In the genomic region with DNA sequence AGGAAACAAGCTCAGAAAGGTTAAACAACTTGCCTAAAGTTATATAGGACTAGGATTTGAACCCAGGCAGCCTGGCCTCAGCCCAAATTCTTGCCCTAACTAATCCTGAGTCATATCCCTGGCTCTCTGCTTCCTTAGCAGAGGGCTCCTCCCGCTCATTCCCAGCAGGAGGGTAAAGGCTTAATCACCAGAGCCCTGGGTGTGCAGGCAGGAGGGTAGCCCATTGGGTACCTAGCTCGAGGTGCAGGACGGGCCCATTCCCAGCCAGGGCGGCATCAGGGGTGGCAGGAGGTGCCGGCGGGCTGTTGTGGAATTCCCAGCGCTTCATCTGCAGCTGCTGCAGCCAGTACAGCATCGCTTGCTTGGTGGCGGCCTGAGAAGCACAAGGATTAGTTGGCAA, we compare ENCODE assay signal across 9 cellular contexts. TPM values are rescaled to one million over a fixed set of nuclear protein-coding genes. Genes with fewer than 3 reads are reported as not detected.
DNase-seq lines count a peak whose midpoint lies in the region; ATAC-seq, FAIRE-seq and TF ChIP-seq lines count a peak whose summit lies in the region.
"Had no signal": no experiment of that assay in that cellular context is flagged by ENCODE, and none has a peak within 500 bp of the region (broad histone marks: within the 10 kb centered on the region; RNA-seq: fewer than 3 reads in every experiment).

No MANE protein-coding gene starts in this region.

- peak; percentile 39 for ATAC-seq in PC-3
- no peak for ATAC-seq in HG02970 (IDR thresholded peaks at IDR 0.05; ENCODE audit: low FRiP score, unreplicated experiment)
- no peak for ATAC-seq in HG03139 (IDR thresholded peaks at IDR 0.05; ENCODE audit: unreplicated experiment)
- no peak for ATAC-seq in HG03097 (IDR thresholded peaks at IDR 0.05; ENCODE audit: low FRiP score, unreplicated experiment)

- DNase-seq in Daoy (ENCODE audit: low read depth) (peak; percentile 97), PC-3 (peak; percentile 80), endothelial cell of umbilical vein (ENCODE audit: low read depth, low spot score) (peak; percentile 43), osteoblast (ENCODE audit: insufficient read length, low spot score, missing footprints) (peak; percentile 95), HAP-1 (ENCODE audit: low spot score in 2 of 2) (no peak)
- DNase-seq: NCI-H524 treated with DMSO at 0.1 percent for 48 hours had no signal

- H3K27ac ChIP-seq in PC-3 (ENCODE audit: low read length) (peak overlapping the region; percentile 80), endothelial cell of umbilical vein (ENCODE audit: insufficient read depth, low read depth, low read length) (no peak overlapping the region), osteoblast (ENCODE audit: low read depth, low read length) (peak overlapping the region; percentile 62)

- H3K4me3 ChIP-seq in PC-3 (ENCODE audit: low read length) (no peak overlapping the region), endothelial cell of umbilical vein (replicated peaks in 1 of 3; ENCODE audit: insufficient read depth in 1 of 3, low read depth in 1 of 3, low read length in 3 of 3) (no peak overlapping the region), osteoblast (ENCODE audit: insufficient read depth, low read length) (no peak overlapping the region), HAP-1 (no peak overlapping the region)

- in situ Hi-C loops in HAP-1 (cut with MboI; ENCODE audit: low sequenced_read_pairs) = loop anchor here (25.0 kb wide), 2 partner anchors 339 to 539 kb away; partner anchors contain the start of gene TRMO

- H4K20me1 ChIP-seq in PC-3 (ENCODE audit: low read length) (no peaks in the 10 kb centered on the region), endothelial cell of umbilical vein (replicated peaks; ENCODE audit: control insufficient read depth, extremely low read depth, insufficient read depth, low read length) (no peaks in the 10 kb centered on the region), osteoblast (ENCODE audit: insufficient read depth, low read length) (no peaks in the 10 kb centered on the region)

- TF ChIP-seq CTCF in PC-3 (conservative IDR thresholded peaks at IDR 0.05; ENCODE audit: low read depth, low read length) (no peak), endothelial cell of umbilical vein (IDR thresholded peaks at IDR 0.05; ENCODE audit: extremely low read depth in 1 of 2, insufficient read depth in 1 of 2, low read depth in 1 of 2, low read length in 2 of 2) (no peak), osteoblast (IDR thresholded peaks at IDR 0.05; ENCODE audit: extremely low read depth, low read depth, low read length) (no peak)

- dilution Hi-C loops in endothelial cell of umbilical vein (cut with MboI; ENCODE audit: extremely low pct_ligation_motif_present, low sequenced_read_pairs) = no loop called here

- peaks cover 63% of the 10 kb centered on the region for H3K4me1 ChIP-seq in PC-3 (ENCODE audit: insufficient read depth, low read length)
- H3K4me1 ChIP-seq in endothelial cell of umbilical vein (ENCODE audit: control insufficient read depth, extremely low read depth, insufficient read depth, low read length) = peaks cover 31% of the 10 kb centered on the region
- H3K4me1 ChIP-seq in osteoblast (ENCODE audit: insufficient read depth, low read length) = peaks cover 71% of the 10 kb centered on the region
- H3K4me1 ChIP-seq in HAP-1 = peaks cover 3% of the 10 kb centered on the region; the same call in 1 of the 2 replicates

- no peaks in the 10 kb centered on the region for H3F3A ChIP-seq in PC-3 (ENCODE audit: low read length, unreplicated experiment)

- no peaks in the 10 kb centered on the region for H3K9me2 ChIP-seq in PC-3 (replicated peaks; ENCODE audit: low read length)

- POLR2A ChIA-PET in PC-3 (lab: Charles Lee; ENCODE audit: unreplicated experiment) (no interaction called here), endothelial cell of umbilical vein (lab: Charles Lee) (no interaction called here)

- H2AFZ ChIP-seq in PC-3 (ENCODE audit: low read length) = no peak overlapping the region
- no peak overlapping the region for H2AFZ ChIP-seq in endothelial cell of umbilical vein (ENCODE audit: low read depth, low read length)
- H2AFZ ChIP-seq in osteoblast (ENCODE audit: low read length) = no peak overlapping the region

- intact Hi-C loops in PC-3 (cut with micrococcal nuclease) = no loop called here
- intact Hi-C loops in endothelial cell of umbilical vein (cut with micrococcal nuclease) = no loop called here

- H3K4me2 ChIP-seq in PC-3 (ENCODE audit: low read length) (peak overlapping the region; percentile 26; the same call in 1 of the 2 replicates), endothelial cell of umbilical vein (ENCODE audit: insufficient read depth, low read length) (no peak overlapping the region), osteoblast (ENCODE audit: insufficient read depth, low read length) (peak overlapping the region; percentile 96)

- BruUV-seq in PC-3 (replicated peaks; lab: Mats Ljungman, UMichigan) (no TSS peak), endothelial cell of umbilical vein (replicated peaks; lab: Mats Ljungman, UMichigan) (no TSS peak)

- H3K79me2 ChIP-seq in PC-3 (ENCODE audit: low read length) (peaks cover 34% of the 10 kb centered on the region), endothelial cell of umbilical vein (ENCODE audit: control insufficient read depth, insufficient read depth, low read length) (peaks cover 19% of the 10 kb centered on the region), osteoblast (ENCODE audit: insufficient read depth, low read length) (peaks cover 79% of the 10 kb centered on the region)

- H3K27me3 ChIP-seq in PC-3 (ENCODE audit: low read length) (no peaks in the 10 kb centered on the region), endothelial cell of umbilical vein (ENCODE audit: control insufficient read depth in 2 of 2, insufficient read depth in 2 of 2, low read length in 2 of 2) (no peaks in the 10 kb centered on the region), osteoblast (ENCODE audit: insufficient read depth, low read length) (no peaks in the 10 kb centered on the region), HAP-1 (ENCODE audit: low read depth) (no peaks in the 10 kb centered on the region; the same call in 1 of the 2 replicates)

- FAIRE-seq in endothelial cell of umbilical vein (lab: Jason Lieb, UNC) = peak; percentile 70

- CTCF ChIA-PET in PC-3 (lab: Charles Lee) = no interaction called here
- CTCF ChIA-PET in endothelial cell of umbilical vein (lab: Charles Lee) = interaction anchor here (1.2 kb wide), 1 partner anchor 10 kb away, joined by 3 read pairs; no protein-coding TSS in a partner anchor

- H3K9ac ChIP-seq in PC-3 (ENCODE audit: low read length) = no peak overlapping the region
- H3K9ac ChIP-seq in endothelial cell of umbilical vein (replicated peaks; ENCODE audit: extremely low read depth, insufficient read depth, low read length) = no peak overlapping the region

- TF ChIP-seq POLR2A in endothelial cell of umbilical vein (IDR thresholded peaks at IDR 0.05; ENCODE audit: low read depth, low read length) = no peak

- no peaks in the 10 kb centered on the region for H3K9me1 ChIP-seq in endothelial cell of umbilical vein (replicated peaks; ENCODE audit: control insufficient read depth, extremely low read depth, insufficient read depth, low read length)

- H3K9me3 ChIP-seq in PC-3 (ENCODE audit: low read length) = no peaks in the 10 kb centered on the region
- H3K9me3 ChIP-seq in endothelial cell of umbilical vein (replicated peaks; ENCODE audit: control insufficient read depth, insufficient read depth, low read length) = no peaks in the 10 kb centered on the region
- no peaks in the 10 kb centered on the region for H3K9me3 ChIP-seq in osteoblast (ENCODE audit: low read depth, low read length)
- H3K9me3 ChIP-seq in HAP-1 = no peaks in the 10 kb centered on the region

- no peaks in the 10 kb centered on the region for H3K36me3 ChIP-seq in PC-3 (ENCODE audit: low read depth, low read length)
- H3K36me3 ChIP-seq in endothelial cell of umbilical vein (ENCODE audit: control insufficient read depth in 2 of 2, extremely low read depth in 1 of 2, insufficient read depth in 2 of 2, low read length in 2 of 2) = no peaks in the 10 kb centered on the region
- H3K36me3 ChIP-seq in osteoblast (ENCODE audit: insufficient read depth, low read length) = peaks cover 32% of the 10 kb centered on the region
- H3K36me3 ChIP-seq in HAP-1 (replicated peaks) = no peaks in the 10 kb centered on the region

TF ChIP-seq in endothelial cell of umbilical vein, 7 proteins besides CTCF, POLR2A, EP300 and RAD21 (continues in another document):
- peak; percentile 79 for TF ChIP-seq FOS (IDR thresholded peaks at IDR 0.05; ENCODE audit: borderline replicate concordance, insufficient read depth, low read length)
- TF ChIP-seq JUN (IDR thresholded peaks at IDR 0.05; ENCODE audit: borderline replicate concordance, insufficient read depth, insufficient read length, low read depth) = peak; percentile 22
- TF ChIP-seq MAX (IDR thresholded peaks at IDR 0.05; ENCODE audit: insufficient read depth, insufficient read length) = no peak

RNA-seq across cellular contexts. Expression of gene TBC1D2, which starts 3.9 kb away (rescaled TPM):
- total RNA-seq in Daoy (2014; rRNA removed; shearing (Covaris generic)) = 7.9 and 11.9 TPM in 2 replicates
- total RNA-seq in PC-3 (2014; rRNA removed) = 7.4 and 8.2 TPM in 2 replicates
- 3.4 and 3.6 TPM in 2 replicates for total RNA-seq in endothelial cell of umbilical vein
- polyA plus RNA-seq in endothelial cell of umbilical vein = 4.5 and 6.0 TPM in 2 replicates
- 3.4 and 4.0 TPM in 2 replicates for polyA plus RNA-seq in endothelial cell of umbilical vein (2011; cell fraction: cytosol; rRNA removed)
- polyA plus RNA-seq in endothelial cell of umbilical vein (2011; cell fraction: nucleus; rRNA removed) = 7.9 and 9.3 TPM in 2 replicates
- polyA plus RNA-seq in endothelial cell of umbilical vein (2012) = 11.1 and 12.9 TPM in 2 replicates
- 3.3 and 3.9 TPM in 2 replicates for polyA minus RNA-seq in endothelial cell of umbilical vein
- 9.6 TPM for polyA minus RNA-seq in endothelial cell of umbilical vein (2011; cell fraction: cytosol; rRNA and poly(A)+ RNA removed)
- 4.7 and 4.9 TPM in 2 replicates for polyA minus RNA-seq in endothelial cell of umbilical vein (2011; cell fraction: nucleus; rRNA and poly(A)+ RNA removed)
- 114 and 128 TPM in 2 replicates for total RNA-seq in osteoblast

RNA-seq across cellular contexts. Expression of gene CORO2A, which starts 59.1 kb away (rescaled TPM):
- total RNA-seq in Daoy (2014; rRNA removed; shearing (Covaris generic)) = 1.8 and 2.1 TPM in 2 replicates
- total RNA-seq in PC-3 (2014; rRNA removed) = 2.2 and 2.8 TPM in 2 replicates
- 0.30 and 0.53 TPM in 2 replicates for total RNA-seq in endothelial cell of umbilical vein
- 0.29 and 0.35 TPM in 2 replicates for polyA plus RNA-seq in endothelial cell of umbilical vein
- polyA plus RNA-seq in endothelial cell of umbilical vein (2011; cell fraction: cytosol; rRNA removed) = 0.45 and 0.52 TPM in 2 replicates
- 0.32 and 0.34 TPM in 2 replicates for polyA plus RNA-seq in endothelial cell of umbilical vein (2011; cell fraction: nucleus; rRNA removed)
- polyA plus RNA-seq in endothelial cell of umbilical vein (2012) = 1.1 and 1.2 TPM in 2 replicates
- 0.85 and 1.2 TPM in 2 replicates for polyA minus RNA-seq in endothelial cell of umbilical vein
- polyA minus RNA-seq in endothelial cell of umbilical vein (2011; cell fraction: cytosol; rRNA and poly(A)+ RNA removed) = 2.7 TPM
- 0.05 and 0.14 TPM in 2 replicates for polyA minus RNA-seq in endothelial cell of umbilical vein (2011; cell fraction: nucleus; rRNA and poly(A)+ RNA removed)
- total RNA-seq in osteoblast = 0.29 and 0.72 TPM in 2 replicates

Comparison
In these comparisons a context has a peak if more than half of its experiments do, and no peak if none do; other contexts are left out.
1. DNase-seq: peak in Daoy (single experiment), PC-3 (single experiment), endothelial cell of umbilical vein (single experiment) and osteoblast (single experiment); none in HAP-1 (0 of 2).